Comparison of ENCODE assay signal across 1 cellular context in genomic region chr10:7028809-7029166, GRCh38.
TF ChIP-seq lines count a peak whose summit lies in the region.

No MANE protein-coding gene starts in this region.

TF ChIP-seq in K562, 482 proteins besides CTCF, POLR2A, EP300 and RAD21 (continued from another document):
- TF ChIP-seq KLF6 (CRISPR knock-in tag; IDR thresholded peaks at IDR 0.05; ENCODE audit: borderline replicate concordance) (0 out of 2 replicates have a peak, but pooled peaks have one; percentile 16), ERF (CRISPR knock-in tag; IDR thresholded peaks at IDR 0.05) (peak; percentile 83; the same call in 1 of the 2 replicates), MTA2 (IDR thresholded peaks at IDR 0.05; ENCODE audit: low read depth) (no peak)
